19 cellular contexts compared by ENCODE assay signal in genomic region chr10:57320416-57320815, GRCh38.
"Had no signal": no experiment of that assay in that cellular context is flagged by ENCODE, and none has a peak within 500 bp of the region (broad histone marks: within the 10 kb centered on the region; RNA-seq: fewer than 3 reads in every experiment).

No MANE protein-coding gene starts in this region.

- ATAC-seq: HepG2, T-cell had no signal

- H3K4me3 ChIP-seq: MG63 had no signal

- H3K4me1 Mint-ChIP-seq: T-cell had no signal

- DNase-seq: IMR-90, Karpas-422, KG1, MG63, NCI-H1092, NCI-H1105 treated with DMSO at 0.1 percent for 48 hours, NCI-H1417 treated with DMSO at 0.1 percent for 48 hours, NCI-H1694, NCI-H1930, NCI-H2081, NCI-H2227 treated with DMSO at 0.1 percent for 48 hours, NCI-H524, NCI-H526 treated with DMSO at 0.1 percent for 48 hours, NCI-H774, SHP77, SK-N-SH, SW 1271, T-cell had no signal

- H3K27ac Mint-ChIP-seq: T-cell had no signal

- H3K4me3 Mint-ChIP-seq: T-cell had no signal

- H3K36me3 Mint-ChIP-seq: T-cell had no signal

- H3K27me3 Mint-ChIP-seq: T-cell had no signal
